Comparison of ENCODE assay signal across 10 cellular contexts in genomic region chr12:104275689-104276088, GRCh38. TPM values are rescaled to one million over a fixed set of nuclear protein-coding genes. Genes with fewer than 3 reads are reported as not detected.
DNase-seq lines count a peak whose midpoint lies in the region; ATAC-seq and TF ChIP-seq lines count a peak whose summit lies in the region.
"Had no signal": no experiment of that assay in that cellular context is flagged by ENCODE, and none has a peak within 500 bp of the region (broad histone marks: within the 10 kb centered on the region; RNA-seq: fewer than 3 reads in every experiment).

No MANE protein-coding gene starts in this region.

- H3K4me3 ChIP-seq in PC-9 (peak overlapping the region; percentile 59; the same call in 1 of the 2 replicates), mucosa of descending colon (no peak overlapping the region)
- H3K4me3 ChIP-seq: prostate gland had no signal

- H3K27ac ChIP-seq in PC-9 = peak overlapping the region; percentile 99

- peaks cover 64% of the 10 kb centered on the region for H3K79me2 ChIP-seq in PC-9 (ENCODE audit: low read depth)

- peak overlapping the region; percentile 88; the same call in 1 of the 2 replicates for H3K27ac Mint-ChIP-seq in HFFc6

- H3K4me2 ChIP-seq in PC-9 = peak overlapping the region; percentile 85

- no peak overlapping the region for H2AFZ ChIP-seq in PC-9

- CTCF ChIA-PET in PC-9 (lab: Charles Lee) = interaction anchor here (0.9 kb wide), 1 partner anchor 11 kb away, joined by 5 read pairs; no protein-coding TSS in a partner anchor

- intact Hi-C loops in PC-9 (cut with micrococcal nuclease; ENCODE audit: unreplicated experiment) = no loop called here
- intact Hi-C loops in mucosa of descending colon (cut with DNase I, micrococcal nuclease) = no loop called here

- no peaks in the 10 kb centered on the region for H4K20me1 ChIP-seq in PC-9 (ENCODE audit: insufficient read depth)

- peaks cover 18% of the 10 kb centered on the region for H3K36me3 Mint-ChIP-seq in HFFc6 (ENCODE audit: low read depth)

- H3K9me3 Mint-ChIP-seq in HFFc6 = no peaks in the 10 kb centered on the region
- H3K9me3 Mint-ChIP-seq: central memory CD8-positive, alpha-beta T cell had no signal

- H3K4me1 Mint-ChIP-seq in HFFc6 (ENCODE audit: low read depth) = peaks cover 49% of the 10 kb centered on the region

- H3F3A ChIP-seq in PC-9 (ENCODE audit: insufficient read depth, low read depth) = peaks cover 84% of the 10 kb centered on the region

- BruUV-seq in PC-9 (replicated peaks; lab: Mats Ljungman, UMichigan) = no TSS peak

- no peaks in the 10 kb centered on the region for H3K9me3 ChIP-seq in PC-9 (ENCODE audit: insufficient read depth, low read depth)
- H3K9me3 ChIP-seq in mucosa of descending colon = no peaks in the 10 kb centered on the region
- H3K9me3 ChIP-seq: prostate gland had no signal

- DNase-seq in DMS153 treated with DMSO at 0.1 percent for 48 hours (lab: John Stamatoyannopoulos, UW; ENCODE audit: unreplicated experiment) = peak; percentile 44
- no peak for DNase-seq in HFFc6
- no peak for DNase-seq in PC-9
- no peak for DNase-seq in mucosa of descending colon
- no peak for DNase-seq in NCI-H226
- DNase-seq in stimulated activated CD4-positive, alpha-beta T cell treated with anti-CD3 and anti-CD28 coated beads, Interleukin-4, amount 100 ng/mL, for 24 hours = no peak
- DNase-seq: activated CD8-positive, alpha-beta memory T cell treated with anti-CD3 and anti-CD28 coated beads, Interleukin-2, amount 50 U/mL, for 48 hours had no signal

- peak; percentile 2 for ATAC-seq in mucosa of descending colon
- ATAC-seq in GM18519 (IDR thresholded peaks at IDR 0.05; ENCODE audit: low FRiP score, unreplicated experiment) = no peak

- POLR2A ChIA-PET in PC-9 (lab: Charles Lee; ENCODE audit: unreplicated experiment) = interaction anchor here (0.6 to 3.5 kb wide), 4 partner anchors 9 to 20 kb away, joined by 3 to 41 read pairs (median 6); no protein-coding TSS in a partner anchor

- no peaks in the 10 kb centered on the region for H3K27me3 ChIP-seq in PC-9 (ENCODE audit: insufficient read depth, low read depth)

- H3K27me3 Mint-ChIP-seq in HFFc6 (ENCODE audit: insufficient read depth) = no peaks in the 10 kb centered on the region

- H3K36me3 ChIP-seq in PC-9 (ENCODE audit: low read depth) (peaks cover 10% of the 10 kb centered on the region), mucosa of descending colon (ENCODE audit: low read depth) (no peaks in the 10 kb centered on the region)
- H3K36me3 ChIP-seq: prostate gland had no signal

- no peaks in the 10 kb centered on the region for H3K9me2 ChIP-seq in PC-9 (ENCODE audit: insufficient read depth)

- no peak overlapping the region for H3K4me3 Mint-ChIP-seq in HFFc6
- H3K4me3 Mint-ChIP-seq: central memory CD8-positive, alpha-beta T cell had no signal

- H3K4me1 ChIP-seq in PC-9 (replicated peaks; ENCODE audit: insufficient read depth) (peaks cover 68% of the 10 kb centered on the region), mucosa of descending colon (ENCODE audit: low read depth) (peaks cover 9% of the 10 kb centered on the region)
- H3K4me1 ChIP-seq: prostate gland had no signal

- TF ChIP-seq CTCF in HFFc6 (IDR thresholded peaks at IDR 0.05) = no peak
- TF ChIP-seq CTCF in PC-9 (conservative IDR thresholded peaks at IDR 0.05) = no peak
- no peak for TF ChIP-seq CTCF in mucosa of descending colon (IDR thresholded peaks at IDR 0.05)

RNA-seq across cellular contexts. Expression of gene EID3, which starts 27.9 kb away (rescaled TPM):
- 1 to 10 TPM; 2.2 to 4.4 (median 4.1) TPM for total RNA-seq in HFFc6 (2021; fragmentation: NEBNext Ultra II Directional; extraction: Animal tissue kit (Norgen Biotek cat#: 25700))
- total RNA-seq in PC-9 (2021) (42.4 and 47.4 TPM in 2 replicates), mucosa of descending colon (1 to 10 TPM; 2.4 to 6.4 (median 3.9) TPM)
